10 cellular contexts compared by ENCODE assay signal in genomic region chr11:94521684-94522083, GRCh38. TPM values are rescaled to one million over a fixed set of nuclear protein-coding genes. Genes with fewer than 3 reads are reported as not detected.
DNase-seq lines count a peak whose midpoint lies in the region; ATAC-seq, FAIRE-seq and TF ChIP-seq lines count a peak whose summit lies in the region.
"Had no signal": no experiment of that assay in that cellular context is flagged by ENCODE, and none has a peak within 500 bp of the region (broad histone marks: within the 10 kb centered on the region; RNA-seq: fewer than 3 reads in every experiment).

No MANE protein-coding gene starts in this region.

- no peak overlapping the region for H3K27ac ChIP-seq in suprapubic skin

- H3K27ac Mint-ChIP-seq in osteocyte (ENCODE audit: unreplicated experiment), result no peak overlapping the region
- H3K27ac Mint-ChIP-seq: dendritic cell treated with granulocyte-macrophage colony-stimulating factor and Interleukin-4, amounts not matched to agents 40 ng/mL and 50 ng/mL, for 4 days had no signal

- peak; percentile 63 for ATAC-seq in HG03378 (IDR thresholded peaks at IDR 0.05; ENCODE audit: unreplicated experiment)

- POLR2A ChIA-PET in GM10248 (lab: Yijun Ruan, JAX), result no interaction called here

- peaks cover 14% of the 10 kb centered on the region for H3K4me1 ChIP-seq in suprapubic skin

- FAIRE-seq in GM18507 (lab: Jason Lieb, UNC), result peak; percentile 42

- no peaks in the 10 kb centered on the region for H3K36me3 Mint-ChIP-seq in osteocyte (ENCODE audit: unreplicated experiment)

- TF ChIP-seq EP300 in suprapubic skin (IDR thresholded peaks at IDR 0.05), result no peak

- in situ Hi-C loops in astrocyte of the spinal cord (cut with HindIII; ENCODE audit: low sequenced_read_pairs), result no loop called here

- TF ChIP-seq CTCF in astrocyte of the spinal cord (IDR thresholded peaks at IDR 0.05; ENCODE audit: low read depth, low read length), result peak; percentile 59
- TF ChIP-seq CTCF in osteocyte (IDR thresholded peaks at IDR 0.05), result peak; percentile 39
- peak in 1 of 2 donors; percentile 7 for TF ChIP-seq CTCF in suprapubic skin (IDR thresholded peaks at IDR 0.05)
- no peak for TF ChIP-seq CTCF in GM10248 (IDR thresholded peaks at IDR 0.05; ENCODE audit: control extremely low read depth, extremely low read depth, low read depth, missing control alignments)

- no peaks in the 10 kb centered on the region for H3K9me3 ChIP-seq in suprapubic skin

- H3K4me3 Mint-ChIP-seq in osteocyte (ENCODE audit: unreplicated experiment), result no peak overlapping the region
- H3K4me3 Mint-ChIP-seq: dendritic cell treated with granulocyte-macrophage colony-stimulating factor and Interleukin-4, amounts not matched to agents 40 ng/mL and 50 ng/mL, for 4 days had no signal

- H3K4me3 ChIP-seq in astrocyte of the spinal cord (ENCODE audit: low read depth, low read length) (no peak overlapping the region), suprapubic skin (no peak overlapping the region)

- peaks cover 13% of the 10 kb centered on the region for H3K4me1 Mint-ChIP-seq in osteocyte (ENCODE audit: unreplicated experiment)

- DNase-seq in GM18507 (ENCODE audit: extremely low spot score, insufficient read length, low read depth), result no peak
- no peak for DNase-seq in astrocyte of the spinal cord (ENCODE audit: low read depth, low spot score)
- DNase-seq in osteocyte (ENCODE audit: extremely low spot score, unreplicated experiment), result no peak
- no peak for DNase-seq in mesenteric fat pad (ENCODE audit: low spot score)
- no peak for DNase-seq in suprapubic skin (ENCODE audit: low spot score in 2 of 2)
- no peak for DNase-seq in NCI-H1105 (lab: John Stamatoyannopoulos, UW)
- DNase-seq in GM10248 (ENCODE audit: extremely low spot score), result no peak

- H3K27me3 ChIP-seq in suprapubic skin, result no peaks in the 10 kb centered on the region

- CTCF ChIA-PET in GM10248 (lab: Yijun Ruan, JAX), result interaction anchor here (1.0 to 2.7 kb wide), 12 partner anchors 9 to 623 kb away, joined by 3 to 15 read pairs (median 3); partner anchors contain the start of gene C11orf97

- 66% methylated on average over 5 of the region's 5 CpGs for WGBS in suprapubic skin

- H3K36me3 ChIP-seq in suprapubic skin, result no peaks in the 10 kb centered on the region

- H3K9me3 Mint-ChIP-seq in osteocyte (ENCODE audit: unreplicated experiment), result no peaks in the 10 kb centered on the region
- H3K9me3 Mint-ChIP-seq: dendritic cell treated with granulocyte-macrophage colony-stimulating factor and Interleukin-4, amounts not matched to agents 40 ng/mL and 50 ng/mL, for 4 days had no signal

- TF ChIP-seq POLR2A in suprapubic skin (IDR thresholded peaks at IDR 0.05), result no peak

- H3K27me3 Mint-ChIP-seq in osteocyte (ENCODE audit: unreplicated experiment), result peaks cover 5% of the 10 kb centered on the region
- H3K27me3 Mint-ChIP-seq: dendritic cell treated with granulocyte-macrophage colony-stimulating factor and Interleukin-4, amounts not matched to agents 40 ng/mL and 50 ng/mL, for 4 days had no signal

RNA-seq across cellular contexts. Expression of gene C11orf97, which starts 9.4 kb away (rescaled TPM):
- total RNA-seq in osteocyte, result not detected in 2 replicates
- total RNA-seq in mesenteric fat pad, result not detected
- total RNA-seq in suprapubic skin, result not detected
- total RNA-seq: LHCN-M2 had no signal

RNA-seq across cellular contexts. Expression of gene FUT4, which starts 22.0 kb away (rescaled TPM):
- total RNA-seq in osteocyte (2.8 and 3.0 TPM in 2 replicates), mesenteric fat pad (5.5 TPM), suprapubic skin (1 to 10 TPM; 1.6 to 3.5 (median 2.8) TPM)

RNA-seq across cellular contexts. Expression of gene ANKRD49, which starts 27.9 kb away (rescaled TPM):
- total RNA-seq in osteocyte, result 11.3 and 11.7 TPM in 2 replicates
- total RNA-seq in mesenteric fat pad, result 10.1 TPM
- 10 to 100 TPM in 3 of 4 donors, 1 to 10 TPM in 1; 5.0 to 23.4 (median 18.2) TPM for total RNA-seq in suprapubic skin

RNA-seq across cellular contexts. Expression of gene MRE11, which starts 28.0 kb away (rescaled TPM):
- total RNA-seq in osteocyte (21.2 and 21.4 TPM in 2 replicates), mesenteric fat pad (14.1 TPM), suprapubic skin (10 to 100 TPM; 12.2 to 45.2 (median 18.4) TPM)

RNA-seq across cellular contexts. Expression of gene PIWIL4, which starts 45.5 kb away (rescaled TPM):
- total RNA-seq in osteocyte, result 0.84 and 1.2 TPM in 2 replicates
- total RNA-seq in mesenteric fat pad, result 1.5 TPM
- 1 to 10 TPM in 3 of 4 donors, under 1 TPM in 1; 0.91 to 2.5 (median 1.8) TPM for total RNA-seq in suprapubic skin
